In genomic region chr6:165821754-165822153, GRCh38 we compare ENCODE assay signal across 18 cellular contexts.
"Had no signal": no experiment of that assay in that cellular context is flagged by ENCODE, and none has a peak within 500 bp of the region (broad histone marks: within the 10 kb centered on the region; RNA-seq: fewer than 3 reads in every experiment).

No MANE protein-coding gene starts in this region.

- H3K27ac Mint-ChIP-seq: activated CD4-positive, alpha-beta memory T cell treated with anti-CD3 and anti-CD28 coated beads, Interleukin-2, amount 10 ng/mL, durations not matched to agents 7 days and 5 days; activated naive CD8-positive, alpha-beta T cell treated with anti-CD3 and anti-CD28 coated beads, Interleukin-2, amount 10 ng/mL, durations not matched to agents 7 days and 5 days; activated T-cell treated with anti-CD3 and anti-CD28 coated beads, Interleukin-2, amount 50 U/mL, for 72 hours; effector memory CD8-positive, alpha-beta T cell; naive thymus-derived CD8-positive, alpha-beta T cell had no signal

- H3K4me3 Mint-ChIP-seq: activated CD4-positive, alpha-beta memory T cell treated with anti-CD3 and anti-CD28 coated beads, Interleukin-2, amount 10 ng/mL, durations not matched to agents 7 days and 5 days; activated naive CD8-positive, alpha-beta T cell treated with anti-CD3 and anti-CD28 coated beads, Interleukin-2, amount 10 ng/mL, durations not matched to agents 7 days and 5 days; activated T-cell treated with anti-CD3 and anti-CD28 coated beads, Interleukin-2, amount 50 U/mL, for 72 hours; effector memory CD8-positive, alpha-beta T cell; naive thymus-derived CD8-positive, alpha-beta T cell had no signal

- H3K36me3 Mint-ChIP-seq: activated naive CD8-positive, alpha-beta T cell treated with anti-CD3 and anti-CD28 coated beads, Interleukin-2, amount 10 ng/mL, durations not matched to agents 7 days and 5 days; naive thymus-derived CD8-positive, alpha-beta T cell had no signal

- DNase-seq: activated CD4-positive, alpha-beta memory T cell treated with anti-CD3 and anti-CD28 coated beads, Interleukin-2, amount 10 ng/mL, durations not matched to agents 7 days and 5 days; activated CD4-positive, CD25-positive, alpha-beta regulatory T cell treated with anti-CD3 and anti-CD28 coated beads, Interleukin-2, amount 50 U/mL, for 72 hours; activated gamma-delta T cell treated with Interleukin-2 at 50 U/mL for 16 hours; activated naive CD8-positive, alpha-beta T cell treated with anti-CD3 and anti-CD28 coated beads, Interleukin-2, amount 10 ng/mL, durations not matched to agents 7 days and 5 days; activated T-cell treated with anti-CD3 and anti-CD28 coated beads, Interleukin-2, amount 50 U/mL, for 72 hours; caudate nucleus; effector memory CD8-positive, alpha-beta T cell; erythroblast; hippocampal formation; left cardiac atrium; naive thymus-derived CD8-positive, alpha-beta T cell; posterior cingulate gyrus; small intestine; T-helper 9 cell had no signal

- H3K27ac ChIP-seq: neutrophil, right atrium auricular region had no signal

- H3K4me1 ChIP-seq: right atrium auricular region had no signal

- H3K27me3 ChIP-seq: right atrium auricular region had no signal

- H3K9me3 ChIP-seq: neutrophil, right atrium auricular region had no signal

- ATAC-seq: activated T-cell treated with anti-CD3 and anti-CD28 coated beads, Interleukin-2, amount 50 U/mL, for 72 hours; effector memory CD8-positive, alpha-beta T cell; left cardiac atrium; naive thymus-derived CD8-positive, alpha-beta T cell had no signal

- H3K4me1 Mint-ChIP-seq: activated CD4-positive, alpha-beta memory T cell treated with anti-CD3 and anti-CD28 coated beads, Interleukin-2, amount 10 ng/mL, durations not matched to agents 7 days and 5 days; activated naive CD8-positive, alpha-beta T cell treated with anti-CD3 and anti-CD28 coated beads, Interleukin-2, amount 10 ng/mL, durations not matched to agents 7 days and 5 days had no signal

- FAIRE-seq: small intestine, urothelium cell line had no signal

- H3K9me3 Mint-ChIP-seq: activated CD4-positive, alpha-beta memory T cell treated with anti-CD3 and anti-CD28 coated beads, Interleukin-2, amount 10 ng/mL, durations not matched to agents 7 days and 5 days; activated naive CD8-positive, alpha-beta T cell treated with anti-CD3 and anti-CD28 coated beads, Interleukin-2, amount 10 ng/mL, durations not matched to agents 7 days and 5 days; activated T-cell treated with anti-CD3 and anti-CD28 coated beads, Interleukin-2, amount 50 U/mL, for 72 hours; naive thymus-derived CD8-positive, alpha-beta T cell had no signal

- H3K36me3 ChIP-seq: neutrophil, right atrium auricular region had no signal

- H3K4me3 ChIP-seq: lung, right atrium auricular region had no signal
